Comparison of ENCODE assay signal across 19 cellular contexts in the genomic region with DNA sequence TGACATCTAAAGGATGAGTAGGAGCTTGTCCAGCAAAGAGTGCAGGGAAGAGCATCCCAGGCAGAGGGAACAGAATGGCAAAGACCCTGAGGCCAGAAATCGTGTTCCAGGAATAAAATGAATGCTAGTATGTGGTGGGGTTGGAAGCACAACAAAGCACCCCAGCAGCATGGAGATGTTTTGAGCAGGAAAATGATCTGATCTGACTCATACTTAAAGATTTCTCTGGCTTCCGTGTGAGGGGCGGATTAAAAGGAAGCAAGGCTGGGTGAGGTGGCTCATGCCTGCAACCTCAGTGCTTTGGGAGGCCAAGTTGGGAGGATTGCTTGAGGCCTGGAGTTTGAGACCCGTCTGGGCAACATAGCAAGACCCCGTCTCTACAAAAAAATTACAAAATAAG. TPM values are rescaled to one million over a fixed set of nuclear protein-coding genes. Genes with fewer than 3 reads are reported as not detected.
DNase-seq lines count a peak whose midpoint lies in the region; ATAC-seq, FAIRE-seq and TF ChIP-seq lines count a peak whose summit lies in the region.
"Had no signal": no experiment of that assay in that cellular context is flagged by ENCODE, and none has a peak within 500 bp of the region (broad histone marks: within the 10 kb centered on the region; RNA-seq: fewer than 3 reads in every experiment).

No MANE protein-coding gene starts in this region.

- FAIRE-seq in astrocyte (lab: Jason Lieb, UNC) (no peak), GM19239 (lab: Jason Lieb, UNC) (no peak)
- FAIRE-seq: GM12891 had no signal

- H3K36me3 Mint-ChIP-seq in astrocyte (ENCODE audit: low read depth, unreplicated experiment): no peaks in the 10 kb centered on the region
- no peaks in the 10 kb centered on the region for H3K36me3 Mint-ChIP-seq in activated T-helper 1 cell treated with anti-CD3 and anti-CD28 coated beads, Interleukin-12 subunit alpha, Interleukin-12 subunit beta, Interleukin-2, Interleukin-4 antibody, amounts not matched to agents 30 ng/mL and 10 ng/mL and 1 ng/mL, durations not matched to agents 14 hours and 24 hours and 36 hours (ENCODE audit: low read depth)
- H3K36me3 Mint-ChIP-seq: activated naive CD4-positive, alpha-beta T cell treated with anti-CD3 and anti-CD28 coated beads, Interleukin-2, amount 10 ng/mL, durations not matched to agents 7 days and 5 days; type B pancreatic cell had no signal

- H3K4me1 ChIP-seq in astrocyte (ENCODE audit: insufficient read depth, low read length) (peaks cover 21% of the 10 kb centered on the region), foreskin keratinocyte (peaks cover 8% of the 10 kb centered on the region), SJCRH30 (peaks cover 7% of the 10 kb centered on the region)

- CTCF ChIA-PET in AG04450 (lab: Charles Lee): interaction anchor here (1.9 kb wide), 1 partner anchor 14 kb away, joined by 7 read pairs; no protein-coding TSS in a partner anchor

- POLR2A ChIA-PET in AG04450 (lab: Yijun Ruan, JAX): interaction anchor here (0.6 kb wide), 1 partner anchor 75 kb away, joined by 6 read pairs; no protein-coding TSS in a partner anchor

- no peak overlapping the region for H3K9ac ChIP-seq in astrocyte (ENCODE audit: low read length)

- peaks cover 5% of the 10 kb centered on the region for H3K4me1 Mint-ChIP-seq in astrocyte (ENCODE audit: low read depth, unreplicated experiment)
- no peaks in the 10 kb centered on the region for H3K4me1 Mint-ChIP-seq in activated T-helper 1 cell treated with anti-CD3 and anti-CD28 coated beads, Interleukin-12 subunit alpha, Interleukin-12 subunit beta, Interleukin-2, Interleukin-4 antibody, amounts not matched to agents 30 ng/mL and 10 ng/mL and 1 ng/mL, durations not matched to agents 14 hours and 24 hours and 36 hours (ENCODE audit: low read depth)
- H3K4me1 Mint-ChIP-seq: activated naive CD4-positive, alpha-beta T cell treated with anti-CD3 and anti-CD28 coated beads, Interleukin-2, amount 10 ng/mL, durations not matched to agents 7 days and 5 days; immature natural killer cell had no signal

- peak overlapping the region; percentile 39 for H3K27ac ChIP-seq in AG04450 (ENCODE audit: low read depth, low read length)
- peak overlapping the region; percentile 3 for H3K27ac ChIP-seq in astrocyte (ENCODE audit: low read depth, low read length)
- H3K27ac ChIP-seq in foreskin keratinocyte: no peak overlapping the region
- H3K27ac ChIP-seq in SJCRH30: no peak overlapping the region

- intact Hi-C loops in activated T-helper 1 cell treated with anti-CD3 and anti-CD28 coated beads, Interleukin-12 subunit alpha, Interleukin-12 subunit beta, Interleukin-2, Interleukin-4 antibody, amounts not matched to agents 30 ng/mL and 10 ng/mL and 1 ng/mL, durations not matched to agents 14 hours and 24 hours and 36 hours (cut with micrococcal nuclease): no loop called here

- H3K4me3 ChIP-seq in AG04450 (ENCODE audit: low read depth, low read length) (no peak overlapping the region), astrocyte (ENCODE audit: insufficient read depth, low read depth, low read length) (no peak overlapping the region), SJCRH30 (no peak overlapping the region)

- H3K36me3 ChIP-seq in astrocyte (ENCODE audit: insufficient read depth, low read length) (no peaks in the 10 kb centered on the region), SJCRH30 (no peaks in the 10 kb centered on the region)

- no peaks in the 10 kb centered on the region; the same call in 1 of the 2 replicates for H3K9me3 ChIP-seq in AG04450 (ENCODE audit: control insufficient read depth, insufficient read depth, low read length)
- H3K9me3 ChIP-seq in astrocyte (ENCODE audit: insufficient read depth, low read depth, low read length): no peaks in the 10 kb centered on the region
- no peaks in the 10 kb centered on the region for H3K9me3 ChIP-seq in SJCRH30 (replicated peaks)

- no peak overlapping the region for H2AFZ ChIP-seq in astrocyte (ENCODE audit: low read depth, low read length)

- TF ChIP-seq CTCF in AG04450 (IDR thresholded peaks at IDR 0.05; ENCODE audit: low read depth, low read length) (no peak), astrocyte (IDR thresholded peaks at IDR 0.05; ENCODE audit: insufficient read depth, low read depth, low read length) (no peak), foreskin keratinocyte (conservative IDR thresholded peaks at IDR 0.05) (no peak)

- peaks cover 6% of the 10 kb centered on the region for H3K27me3 Mint-ChIP-seq in astrocyte (ENCODE audit: low read depth, unreplicated experiment)
- H3K27me3 Mint-ChIP-seq in activated T-helper 1 cell treated with anti-CD3 and anti-CD28 coated beads, Interleukin-12 subunit alpha, Interleukin-12 subunit beta, Interleukin-2, Interleukin-4 antibody, amounts not matched to agents 30 ng/mL and 10 ng/mL and 1 ng/mL, durations not matched to agents 14 hours and 24 hours and 36 hours (ENCODE audit: insufficient read depth): peaks cover 3% of the 10 kb centered on the region
- H3K27me3 Mint-ChIP-seq: activated naive CD4-positive, alpha-beta T cell treated with anti-CD3 and anti-CD28 coated beads, Interleukin-2, amount 10 ng/mL, durations not matched to agents 7 days and 5 days; progenitor cell of endocrine pancreas had no signal

- ATAC-seq in foreskin keratinocyte: peak; percentile 68

- no peaks in the 10 kb centered on the region for H4K20me1 ChIP-seq in astrocyte (ENCODE audit: insufficient read depth, low read length)

- no peak for DNase-seq in AG04450 (ENCODE audit: low read depth, low spot score)
- DNase-seq in HT1080 (ENCODE audit: low read depth): peak; percentile 88
- peak; percentile 69 for DNase-seq in astrocyte (ENCODE audit: low read depth)
- peak in 1 of 2 donors; percentile 68 for DNase-seq in foreskin keratinocyte
- DNase-seq in activated T-helper 1 cell treated with anti-CD3 and anti-CD28 coated beads, Interleukin-12 subunit alpha, Interleukin-12 subunit beta, Interleukin-2, Interleukin-4 antibody, amounts not matched to agents 30 ng/mL and 10 ng/mL and 1 ng/mL, durations not matched to agents 14 hours and 24 hours and 36 hours (ENCODE audit: low spot score): no peak
- DNase-seq in SJCRH30: no peak
- DNase-seq in GM19239 (ENCODE audit: insufficient read length, low spot score): no peak
- DNase-seq in Ammon's horn (ENCODE audit: low spot score): no peak
- DNase-seq: activated naive CD4-positive, alpha-beta T cell treated with anti-CD3 and anti-CD28 coated beads, Interleukin-2, amount 10 ng/mL, durations not matched to agents 7 days and 5 days; DMS79; immature natural killer cell; KBM-7; NCI-H1436; Right ventricle myocardium superior; stimulated activated CD4-positive, alpha-beta T cell treated with anti-CD3 and anti-CD28 coated beads, Interleukin-1b, Interleukin-23, amount 100 ng/mL, for 48 hours had no signal

- no peaks in the 10 kb centered on the region for H3K27me3 ChIP-seq in AG04450 (ENCODE audit: control insufficient read depth, insufficient read depth, low read length)
- no peaks in the 10 kb centered on the region for H3K27me3 ChIP-seq in astrocyte (ENCODE audit: insufficient read depth, low read length)
- H3K27me3 ChIP-seq in foreskin keratinocyte: no peaks in the 10 kb centered on the region
- no peaks in the 10 kb centered on the region for H3K27me3 ChIP-seq in SJCRH30

- H3K4me2 ChIP-seq in astrocyte (ENCODE audit: low read length): no peak overlapping the region

- no peaks in the 10 kb centered on the region for H3K79me2 ChIP-seq in astrocyte (ENCODE audit: insufficient read depth, low read length)

- H3K27ac Mint-ChIP-seq in astrocyte (ENCODE audit: unreplicated experiment): no peak overlapping the region
- H3K27ac Mint-ChIP-seq in activated T-helper 1 cell treated with anti-CD3 and anti-CD28 coated beads, Interleukin-12 subunit alpha, Interleukin-12 subunit beta, Interleukin-2, Interleukin-4 antibody, amounts not matched to agents 30 ng/mL and 10 ng/mL and 1 ng/mL, durations not matched to agents 14 hours and 24 hours and 36 hours: no peak overlapping the region
- H3K27ac Mint-ChIP-seq: activated naive CD4-positive, alpha-beta T cell treated with anti-CD3 and anti-CD28 coated beads, Interleukin-2, amount 10 ng/mL, durations not matched to agents 7 days and 5 days; immature natural killer cell; progenitor cell of endocrine pancreas; type B pancreatic cell had no signal

- H3K9me3 Mint-ChIP-seq in astrocyte (ENCODE audit: unreplicated experiment): peaks cover 4% of the 10 kb centered on the region
- no peaks in the 10 kb centered on the region for H3K9me3 Mint-ChIP-seq in activated T-helper 1 cell treated with anti-CD3 and anti-CD28 coated beads, Interleukin-12 subunit alpha, Interleukin-12 subunit beta, Interleukin-2, Interleukin-4 antibody, amounts not matched to agents 30 ng/mL and 10 ng/mL and 1 ng/mL, durations not matched to agents 14 hours and 24 hours and 36 hours
- H3K9me3 Mint-ChIP-seq: activated naive CD4-positive, alpha-beta T cell treated with anti-CD3 and anti-CD28 coated beads, Interleukin-2, amount 10 ng/mL, durations not matched to agents 7 days and 5 days; immature natural killer cell; type B pancreatic cell had no signal

- no peak overlapping the region for H3K4me3 Mint-ChIP-seq in astrocyte (ENCODE audit: unreplicated experiment)
- no peak overlapping the region for H3K4me3 Mint-ChIP-seq in activated T-helper 1 cell treated with anti-CD3 and anti-CD28 coated beads, Interleukin-12 subunit alpha, Interleukin-12 subunit beta, Interleukin-2, Interleukin-4 antibody, amounts not matched to agents 30 ng/mL and 10 ng/mL and 1 ng/mL, durations not matched to agents 14 hours and 24 hours and 36 hours
- H3K4me3 Mint-ChIP-seq: activated naive CD4-positive, alpha-beta T cell treated with anti-CD3 and anti-CD28 coated beads, Interleukin-2, amount 10 ng/mL, durations not matched to agents 7 days and 5 days; immature natural killer cell; type B pancreatic cell had no signal

RNA-seq across cellular contexts. Expression of gene SLC5A11, which starts 2.3 kb away (rescaled TPM):
- not detected in 2 replicates for polyA plus RNA-seq in AG04450 (2011; rRNA removed)
- not detected in 2 replicates for polyA minus RNA-seq in AG04450 (2011; rRNA and poly(A)+ RNA removed)
- total RNA-seq in HT1080 (2014; rRNA removed; shearing (Covaris generic)): 0.06 TPM in 1 of 2 replicates, not detected in the other
- polyA plus RNA-seq in HT1080 (2015; cell fraction: cytosol; rRNA removed): not detected in 2 replicates
- not detected in 2 replicates for polyA plus RNA-seq in HT1080 (2015; cell fraction: nucleus; rRNA removed)
- not detected in 2 replicates for total RNA-seq in astrocyte
- not detected in 2 replicates for total RNA-seq in foreskin keratinocyte
- not detected in 2 replicates for polyA plus RNA-seq in foreskin keratinocyte
- total RNA-seq in activated T-helper 1 cell treated with anti-CD3 and anti-CD28 coated beads, Interleukin-12 subunit alpha, Interleukin-12 subunit beta, Interleukin-2, Interleukin-4 antibody, amounts not matched to agents 30 ng/mL and 10 ng/mL and 1 ng/mL, durations not matched to agents 14 hours and 24 hours and 36 hours: 0.07 and 0.10 TPM in 2 replicates
- 0.06 and 0.25 TPM in 2 replicates for total RNA-seq in SJCRH30 (2014; rRNA removed; shearing (Covaris generic))
- total RNA-seq: NCI-H460, Right ventricle myocardium superior had no signal
- polyA plus RNA-seq: immature natural killer cell had no signal

Comparison
In these comparisons a context has a peak if more than half of its experiments do, and no peak if none do; other contexts are left out.
1. DNase-seq: peak in HT1080 (single experiment) and astrocyte (single experiment); none in AG04450 (single experiment), activated T-helper 1 cell treated with anti-CD3 and anti-CD28 coated beads, Interleukin-12 subunit alpha, Interleukin-12 subunit beta, Interleukin-2, Interleukin-4 antibody, amounts not matched to agents 30 ng/mL and 10 ng/mL and 1 ng/mL, durations not matched to agents 14 hours and 24 hours and 36 hours (single experiment), SJCRH30 (0 of 2), GM19239 (single experiment) and Ammon's horn (single experiment).
2. H3K27ac ChIP-seq: peak in AG04450 (single experiment) and astrocyte (single experiment); none in foreskin keratinocyte (single experiment) and SJCRH30 (single experiment).